In genomic region chr7:90346326-90347125, GRCh38 we compare ENCODE assay signal across 8 cellular contexts. TPM values are rescaled to one million over a fixed set of nuclear protein-coding genes. Genes with fewer than 3 reads are reported as not detected.
A peak's percentile ranks its signal among the peaks of the same experiment; 100 is the strongest.
DNase-seq lines count a peak whose midpoint lies in the region; ATAC-seq and TF ChIP-seq lines count a peak whose summit lies in the region.

GTPBP10 (plus strand) TSS chr7:90346716; CDS start chr7:90346742, 26 bp downstream.

- TF ChIP-seq CTCF in GM12865 (IDR thresholded peaks at IDR 0.05; ENCODE audit: insufficient read depth, low read depth, low read length, missing control alignments) (peak; percentile 73), ovary (IDR thresholded peaks at IDR 0.05) (peak; percentile 55 to 92 (median 91)), thyroid gland (IDR thresholded peaks at IDR 0.05) (peak; percentile 42 to 73 (median 64))

- 0 to 1% (median 1%) methylated on average over 38 of the region's 38 CpGs for WGBS in ovary, 3 donors
- WGBS in thyroid gland, 2 donors: 0 to 1% methylated on average over 31 to 38 of the region's 38 CpGs

- no peak for TF ChIP-seq EP300 in ovary (IDR thresholded peaks at IDR 0.05)

- no peaks in the 10 kb centered on the region for H3K36me3 ChIP-seq in ovary
- H3K36me3 ChIP-seq in thyroid gland: no peaks in the 10 kb centered on the region

- peaks cover 34% of the 10 kb centered on the region for H3K36me3 Mint-ChIP-seq in activated naive CD8-positive, alpha-beta T cell treated with anti-CD3 and anti-CD28 coated beads for 36 hours

- H3K27ac ChIP-seq in ovary (peak within 1 kb of the TSS in 1 of 2 donors; percentile 62), thyroid gland (peak within 1 kb of the TSS; percentile 45 to 78 (median 68))

- no peaks in the 10 kb centered on the region for H3K27me3 ChIP-seq in ovary
- H3K27me3 ChIP-seq in thyroid gland: no peaks in the 10 kb centered on the region

- H3K9me3 ChIP-seq in ovary (no peaks in the 10 kb centered on the region), thyroid gland (no peaks in the 10 kb centered on the region)

- peak within 1 kb of the TSS; percentile 98 for H3K27ac Mint-ChIP-seq in activated naive CD8-positive, alpha-beta T cell treated with anti-CD3 and anti-CD28 coated beads for 36 hours

- TF ChIP-seq POLR2A in ovary (IDR thresholded peaks at IDR 0.05) (peak; percentile 57), thyroid gland (IDR thresholded peaks at IDR 0.05) (peak in 1 of 2 donors; percentile 81)

- H3K9me3 Mint-ChIP-seq in activated naive CD8-positive, alpha-beta T cell treated with anti-CD3 and anti-CD28 coated beads for 36 hours: peaks cover 6% of the 10 kb centered on the region

- H3K4me1 ChIP-seq in ovary (ENCODE audit: insufficient read depth) (peaks cover 4% of the 10 kb centered on the region), thyroid gland (peaks cover 9 to 18% of the 10 kb centered on the region in 2 donors)

- intact Hi-C loops in Right ventricle myocardium inferior (cut with DNase I): loop anchor here (5.0 kb wide), 2 partner anchors 36 to 76 kb away; no protein-coding TSS in a partner anchor
- intact Hi-C loops in ovary (cut with DNase I): no loop called here
- intact Hi-C loops in thyroid gland (cut with DNase I): no loop called here

- no peaks in the 10 kb centered on the region for H3K27me3 Mint-ChIP-seq in activated naive CD8-positive, alpha-beta T cell treated with anti-CD3 and anti-CD28 coated beads for 36 hours

- peak within 1 kb of the TSS; percentile 94 for H3K4me3 Mint-ChIP-seq in activated naive CD8-positive, alpha-beta T cell treated with anti-CD3 and anti-CD28 coated beads for 36 hours

- H3K4me3 ChIP-seq in GM12865 (ENCODE audit: low read depth, low read length) (peak within 1 kb of the TSS; percentile 92), ovary (peak within 1 kb of the TSS; percentile 56), thyroid gland (replicated peaks in 1 of 3) (peak within 1 kb of the TSS; percentile 37 to 90 (median 85))

- ATAC-seq in HG02642 (IDR thresholded peaks at IDR 0.05; ENCODE audit: poor library complexity, unreplicated experiment) (peak; percentile 97), Right ventricle myocardium inferior (peak; percentile 100)

- peak; percentile 98 for DNase-seq in GM12865 (ENCODE audit: low read depth)
- DNase-seq in NCI-H1105 (lab: John Stamatoyannopoulos, UW): peak; percentile 86
- DNase-seq in SKM-1 treated with dmso at 0.1 percent for 144 hours (lab: John Stamatoyannopoulos, UW; ENCODE audit: unreplicated experiment): peak; percentile 90
- DNase-seq in activated naive CD8-positive, alpha-beta T cell treated with anti-CD3 and anti-CD28 coated beads for 36 hours: peak; percentile 94
- peak; percentile 95 for DNase-seq in Right ventricle myocardium inferior (ENCODE audit: missing footprints)
- peak; percentile 91 to 96 (median 94) for DNase-seq in ovary
- peak; percentile 90 to 95 for DNase-seq in thyroid gland

- peaks cover 24% of the 10 kb centered on the region for H3K4me1 Mint-ChIP-seq in activated naive CD8-positive, alpha-beta T cell treated with anti-CD3 and anti-CD28 coated beads for 36 hours

RNA-seq across cellular contexts. Expression of gene GTPBP10, which starts in this region (rescaled TPM):
- 10 to 100 TPM; 56.6 to 58.5 TPM for total RNA-seq in activated naive CD8-positive, alpha-beta T cell treated with anti-CD3 and anti-CD28 coated beads for 36 hours
- 24.8 TPM for total RNA-seq in Right ventricle myocardium inferior
- 10 to 100 TPM; 11.5 to 36.6 (median 25.0) TPM for total RNA-seq in ovary
- 10 to 100 TPM in 1 of 2 donors, 1 to 10 TPM in 1; 7.7 to 13.9 TPM for polyA plus RNA-seq in ovary
- 10 to 100 TPM; 25.0 to 41.4 (median 33.2) TPM for total RNA-seq in thyroid gland
